In the genomic region with DNA sequence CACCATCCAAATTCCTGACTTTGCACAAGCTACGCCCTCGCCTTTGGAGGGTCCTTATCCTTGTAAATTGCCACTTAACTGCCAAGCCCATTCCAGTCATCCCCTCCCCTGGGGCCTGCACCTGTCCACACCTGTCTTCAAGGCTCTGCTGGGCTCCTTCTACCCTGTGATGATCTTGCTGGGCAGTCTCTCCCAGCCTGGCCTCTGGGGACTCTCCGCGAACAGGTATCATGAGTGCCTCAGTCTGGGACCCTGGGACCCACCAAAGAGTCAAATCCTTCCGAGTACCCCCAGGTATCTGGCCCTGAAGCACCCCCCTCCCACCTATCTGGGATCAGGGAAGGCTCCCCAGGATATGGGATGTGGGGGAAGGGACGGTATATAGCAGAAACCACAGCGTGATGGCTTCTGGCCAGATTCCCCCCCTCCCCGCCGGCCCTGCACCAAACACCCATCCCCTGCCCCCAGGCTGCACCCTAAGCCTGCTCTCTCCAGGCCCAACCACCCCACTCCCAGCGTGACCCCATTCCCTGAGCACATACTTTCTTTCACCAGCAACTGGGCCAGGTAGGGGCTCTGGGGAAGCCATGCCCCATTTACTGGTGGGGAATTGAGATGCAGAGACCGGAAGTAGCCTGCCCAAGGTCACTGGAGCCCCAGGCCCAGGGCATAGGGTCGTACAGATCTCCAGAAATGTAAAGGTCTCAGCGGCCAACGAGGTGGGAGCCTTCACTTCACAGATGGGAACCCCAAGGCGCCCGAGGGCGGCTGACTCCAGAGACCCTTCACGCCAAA, we compare ENCODE assay signal across 8 cellular contexts. TPM values are rescaled to one million over a fixed set of nuclear protein-coding genes. Genes with fewer than 3 reads are reported as not detected.
DNase-seq lines count a peak whose midpoint lies in the region; ATAC-seq and TF ChIP-seq lines count a peak whose summit lies in the region.

No MANE protein-coding gene starts in this region.

- no peak for ATAC-seq in activated CD4-positive, alpha-beta T cell treated with anti-CD3 and anti-CD28 coated beads for 36 hours
- peak; percentile 7 for ATAC-seq in foreskin keratinocyte

- no peak overlapping the region for H3K27ac ChIP-seq in SU-DHL-6 (ENCODE audit: low read depth, low read length)
- no peak overlapping the region for H3K27ac ChIP-seq in foreskin keratinocyte

- H3K4me1 Mint-ChIP-seq in activated CD4-positive, alpha-beta T cell treated with anti-CD3 and anti-CD28 coated beads for 36 hours = peaks cover 39% of the 10 kb centered on the region

- no peaks in the 10 kb centered on the region for H3K36me3 ChIP-seq in SU-DHL-6 (ENCODE audit: low read length)
- no peaks in the 10 kb centered on the region for H3K36me3 ChIP-seq in skeletal muscle satellite cell (ENCODE audit: insufficient read depth, low read length)

- no peaks in the 10 kb centered on the region for H4K20me1 ChIP-seq in SU-DHL-6 (ENCODE audit: low read depth, low read length)

- H3K79me2 ChIP-seq in SU-DHL-6 (ENCODE audit: insufficient read depth, low read length) = no peaks in the 10 kb centered on the region

- peak overlapping the region; percentile 82 for H3K9ac ChIP-seq in SU-DHL-6 (ENCODE audit: low read length)
- H3K9ac ChIP-seq in skeletal muscle satellite cell (ENCODE audit: low read depth, low read length) = peak overlapping the region; percentile 81

- peak overlapping the region; percentile 93 for H2AFZ ChIP-seq in SU-DHL-6 (ENCODE audit: low read depth, low read length, severe bottlenecking)

- no peaks in the 10 kb centered on the region for H3K9me2 ChIP-seq in SU-DHL-6 (replicated peaks; ENCODE audit: insufficient read depth, low read length)

- no peaks in the 10 kb centered on the region for H3K9me3 Mint-ChIP-seq in activated CD4-positive, alpha-beta T cell treated with anti-CD3 and anti-CD28 coated beads for 36 hours (ENCODE audit: low read depth)

- no peaks in the 10 kb centered on the region for H3F3A ChIP-seq in SU-DHL-6 (ENCODE audit: insufficient read depth)

- no peaks in the 10 kb centered on the region for H3K27me3 Mint-ChIP-seq in activated CD4-positive, alpha-beta T cell treated with anti-CD3 and anti-CD28 coated beads for 36 hours

- CTCF ChIA-PET in activated CD4-positive, alpha-beta T cell treated with anti-CD3 and anti-CD28 coated beads for 36 hours (lab: Charles Lee) = interaction anchor here (0.6 to 1.5 kb wide), 3 partner anchors 24 to 62 kb away, joined by 3 to 5 read pairs (median 3); no protein-coding TSS in a partner anchor

- H3K4me3 Mint-ChIP-seq in activated CD4-positive, alpha-beta T cell treated with anti-CD3 and anti-CD28 coated beads for 36 hours = peak overlapping the region; percentile 95

- intact Hi-C loops in activated CD4-positive, alpha-beta T cell treated with anti-CD3 and anti-CD28 coated beads for 36 hours (cut with DNase I, micrococcal nuclease) = loop anchor here (1.0 to 2.0 kb wide), 8 partner anchors 15 to 391 kb away; partner anchors contain the start of genes ATG16L2 (in 1 of the 2), FCHSD2 (in 1 of the 2) and STARD10 (in 1 of the 2)

- no peaks in the 10 kb centered on the region for H3K36me3 Mint-ChIP-seq in activated CD4-positive, alpha-beta T cell treated with anti-CD3 and anti-CD28 coated beads for 36 hours (ENCODE audit: low read depth)

- POLR2A ChIA-PET in activated CD4-positive, alpha-beta T cell treated with anti-CD3 and anti-CD28 coated beads for 36 hours (lab: Charles Lee) = no interaction called here

- peak overlapping the region; percentile 55 for H3K27ac Mint-ChIP-seq in activated CD4-positive, alpha-beta T cell treated with anti-CD3 and anti-CD28 coated beads for 36 hours

- TF ChIP-seq CTCF in SU-DHL-6 (IDR thresholded peaks at IDR 0.05; ENCODE audit: insufficient read depth, low read length, poor library complexity, severe bottlenecking) = no peak
- TF ChIP-seq CTCF in foreskin keratinocyte (conservative IDR thresholded peaks at IDR 0.05) = no peak

- H3K9me3 ChIP-seq in SU-DHL-6 (ENCODE audit: insufficient read depth, low read length) (no peaks in the 10 kb centered on the region), skeletal muscle satellite cell (replicated peaks; ENCODE audit: low read length) (no peaks in the 10 kb centered on the region)

- no peak for DNase-seq in activated CD4-positive, alpha-beta T cell treated with anti-CD3 and anti-CD28 coated beads for 36 hours
- DNase-seq in activated CD4-positive, alpha-beta T cell treated with anti-CD3 and anti-CD28 coated beads for 1 hour = no peak
- DNase-seq in foreskin keratinocyte = no peak
- no peak for DNase-seq in dedifferentiated amniotic fluid mesenchymal stem cell (ENCODE audit: extremely low spot score)
- DNase-seq in activated CD4-positive, CD25-positive, alpha-beta regulatory T cell treated with anti-CD3 and anti-CD28 coated beads, Interleukin-2, amount 50 U/mL, for 72 hours = no peak
- DNase-seq in NCI-H2227 (lab: John Stamatoyannopoulos, UW; ENCODE audit: unreplicated experiment) = no peak

- no peaks in the 10 kb centered on the region for H3K27me3 ChIP-seq in SU-DHL-6 (ENCODE audit: low read length)
- H3K27me3 ChIP-seq in foreskin keratinocyte = no peaks in the 10 kb centered on the region
- H3K27me3 ChIP-seq in skeletal muscle satellite cell (ENCODE audit: control insufficient read depth, insufficient read depth, low read length) = no peaks in the 10 kb centered on the region

- H3K4me3 ChIP-seq in SU-DHL-6 (ENCODE audit: insufficient read depth, low read length, poor library complexity, severe bottlenecking) = peak overlapping the region; percentile 97
- H3K4me3 ChIP-seq in skeletal muscle satellite cell (ENCODE audit: low read length) = peak overlapping the region; percentile 94

- H3K4me1 ChIP-seq in foreskin keratinocyte = peaks cover 8% of the 10 kb centered on the region
- H3K4me1 ChIP-seq in skeletal muscle satellite cell (ENCODE audit: control insufficient read depth, insufficient read depth, low read length) = peaks cover 21% of the 10 kb centered on the region

- peak overlapping the region; percentile 83 for H3K4me2 ChIP-seq in SU-DHL-6 (ENCODE audit: low read depth, low read length, poor library complexity, severe bottlenecking)
- H3K4me2 ChIP-seq in skeletal muscle satellite cell (ENCODE audit: low read length) = peak overlapping the region; percentile 90

RNA-seq across cellular contexts. Expression of gene ARAP1, which starts 0.7 kb away (rescaled TPM):
- total RNA-seq in activated CD4-positive, alpha-beta T cell treated with anti-CD3 and anti-CD28 coated beads for 36 hours = 10 to 100 TPM; 69.9 to 76.6 TPM
- 50.2 and 51.8 TPM in 2 replicates for total RNA-seq in foreskin keratinocyte
- 38.5 and 40.3 TPM in 2 replicates for polyA plus RNA-seq in foreskin keratinocyte
- 51.1 and 60.3 TPM in 2 replicates for total RNA-seq in skeletal muscle satellite cell (2012; rRNA removed)

RNA-seq across cellular contexts. Expression of gene STARD10, which starts 42.4 kb away (rescaled TPM):
- 10 to 100 TPM in 1 of 2 experiments, 1 to 10 TPM in 1; 8.3 to 12.9 TPM for total RNA-seq in activated CD4-positive, alpha-beta T cell treated with anti-CD3 and anti-CD28 coated beads for 36 hours
- total RNA-seq in foreskin keratinocyte = 77.4 and 80.2 TPM in 2 replicates
- 110 and 113 TPM in 2 replicates for polyA plus RNA-seq in foreskin keratinocyte
- total RNA-seq in skeletal muscle satellite cell (2012; rRNA removed) = 4.4 and 4.8 TPM in 2 replicates
